Comparison of ENCODE assay signal across 8 cellular contexts in genomic region chr2:177617849-177618248, GRCh38.
DNase-seq lines count a peak whose midpoint lies in the region; ATAC-seq, FAIRE-seq and TF ChIP-seq lines count a peak whose summit lies in the region.

No MANE protein-coding gene starts in this region.

- H3K36me3 Mint-ChIP-seq in T-cell = no peaks in the 10 kb centered on the region

- ATAC-seq in T-cell (replicated peaks in 1 of 4) (no peak), HG03378 (IDR thresholded peaks at IDR 0.05; ENCODE audit: unreplicated experiment) (no peak)

- peak overlapping the region; percentile 99 to 100 for H3K27ac Mint-ChIP-seq in T-cell

- POLR2A ChIA-PET in T-cell (lab: Charles Lee) = interaction anchor here in 1 of 2 donors (0.6 kb wide), 1 partner anchor 404 kb away, joined by 3 read pairs; no protein-coding TSS in a partner anchor

- H3K27me3 Mint-ChIP-seq in T-cell = peaks cover 5 to 12% of the 10 kb centered on the region in 2 donors

- H3K4me1 Mint-ChIP-seq in T-cell = peaks cover 4 to 10% (median 9%) of the 10 kb centered on the region in 3 donors

- TF ChIP-seq CTCF in foreskin fibroblast (IDR thresholded peaks at IDR 0.05; ENCODE audit: low read depth, low read length) = no peak

- peak overlapping the region; percentile 88 to 95 (median 95) for H3K4me3 Mint-ChIP-seq in T-cell

- peaks cover 0 to 3% (median 0%) of the 10 kb centered on the region in 3 donors for H3K9me3 Mint-ChIP-seq in T-cell

- FAIRE-seq in GM12891 (lab: Jason Lieb, UNC) = peak; percentile 45
- no peak for FAIRE-seq in RCC 7860 (lab: Jason Lieb, UNC)

- no peak for TF ChIP-seq POLR2A in GM12891 (IDR thresholded peaks at IDR 0.05; ENCODE audit: low read depth, low read length)

- H3K4me3 ChIP-seq in foreskin fibroblast (ENCODE audit: low read depth in 1 of 2, low read length in 2 of 2) (peak overlapping the region; percentile 87 to 89), skeletal muscle cell (ENCODE audit: low read depth, low read length) (peak overlapping the region; percentile 66)

- CTCF ChIA-PET in T-cell (lab: Charles Lee) = interaction anchor here in 1 of 2 donors (1.1 to 1.3 kb wide), 2 partner anchors 13 to 966 kb away, joined by 3 to 5 read pairs; no protein-coding TSS in a partner anchor

- DNase-seq in GM12891 (ENCODE audit: insufficient read length, low spot score) (no peak), T-cell (peak in 1 of 34 experiments; percentile 0), foreskin fibroblast (no peak), skeletal muscle cell (ENCODE audit: low read depth) (no peak), RCC 7860 (ENCODE audit: low spot score) (no peak), EL (no peak)
- DNase-seq in stimulated activated CD4-positive, alpha-beta T cell treated with anti-CD3 and anti-CD28 coated beads, Interleukin-4, amount 100 ng/mL, for 24 hours = no peak

TF ChIP-seq in GM12891, 5 proteins besides CTCF, POLR2A, EP300 and RAD21:
- TF ChIP-seq POLR2AphosphoS5 (IDR thresholded peaks at IDR 0.05; ENCODE audit: low read depth, low read length) = no peak
- no peak for TF ChIP-seq SPI1 (IDR thresholded peaks at IDR 0.05; ENCODE audit: low read depth, low read length)
- no peak for TF ChIP-seq TAF1 (IDR thresholded peaks at IDR 0.05; ENCODE audit: low read depth, low read length)
- TF ChIP-seq POU2F2 (IDR thresholded peaks at IDR 0.05; ENCODE audit: low read depth, low read length) = no peak
